Comparison of ENCODE assay signal across 15 cellular contexts in genomic region chr6:167742719-167743303, GRCh38.
DNase-seq lines count a peak whose midpoint lies in the region; ATAC-seq and TF ChIP-seq lines count a peak whose summit lies in the region.
"Had no signal": no experiment of that assay in that cellular context is flagged by ENCODE, and none has a peak within 500 bp of the region (broad histone marks: within the 10 kb centered on the region; RNA-seq: fewer than 3 reads in every experiment).

No MANE protein-coding gene starts in this region.

- peaks cover 42 to 77% (median 66%) of the 10 kb centered on the region in 10 experiments for H3K4me1 ChIP-seq in BLaER1 treated with 17β-estradiol and CSF1 and Interleukin-3, amounts not matched to agents 10 nM and 100 nM
- no peaks in the 10 kb centered on the region for H3K4me1 ChIP-seq in mesenchymal stem cell (ENCODE audit: control insufficient read depth, insufficient read depth, low read depth, low read length)

- H4K91ac ChIP-seq in mesenchymal stem cell (ENCODE audit: low read length): peak overlapping the region; percentile 79

- no peak overlapping the region for H3K23ac ChIP-seq in mesenchymal stem cell (ENCODE audit: low read length in 2 of 2)

- no peak overlapping the region for H3K4ac ChIP-seq in mesenchymal stem cell (ENCODE audit: low read depth in 1 of 2, low read length in 2 of 2)

- no peak overlapping the region for H3K14ac ChIP-seq in mesenchymal stem cell (ENCODE audit: low read length in 2 of 2)

- no peak overlapping the region; a peak in 1 of 20 replicates for H3K4me3 ChIP-seq in BLaER1 treated with 17β-estradiol and CSF1 and Interleukin-3, amounts not matched to agents 10 nM and 100 nM
- no peak overlapping the region for H3K4me3 ChIP-seq in brain microvascular endothelial cell (ENCODE audit: low read depth, low read length)
- H3K4me3 ChIP-seq in mesenchymal stem cell (ENCODE audit: insufficient read depth in 1 of 2, low read depth in 1 of 2, low read length in 2 of 2): no peak overlapping the region
- H3K4me3 ChIP-seq: esophagus muscularis mucosa, tibial nerve had no signal

- H2BK5ac ChIP-seq in mesenchymal stem cell (ENCODE audit: low read depth, low read length, poor library complexity, severe bottlenecking): no peak overlapping the region

- peaks cover 0 to 6% (median 0%) of the 10 kb centered on the region in 11 experiments; a peak in 2 of 22 replicates for H3K36me3 ChIP-seq in BLaER1 treated with 17β-estradiol and CSF1 and Interleukin-3, amounts not matched to agents 10 nM and 100 nM
- H3K36me3 ChIP-seq in brain microvascular endothelial cell (replicated peaks) (no peaks in the 10 kb centered on the region), mesenchymal stem cell (ENCODE audit: control insufficient read depth in 1 of 2, insufficient read depth in 2 of 2, low read depth in 1 of 2, low read length in 2 of 2) (no peaks in the 10 kb centered on the region)
- H3K36me3 ChIP-seq: esophagus muscularis mucosa, tibial nerve had no signal

- ATAC-seq in HG03378 (IDR thresholded peaks at IDR 0.05; ENCODE audit: unreplicated experiment): no peak

- H4K8ac ChIP-seq in mesenchymal stem cell (ENCODE audit: low read length): no peak overlapping the region

- H3K9me3 ChIP-seq in BLaER1 treated with 17β-estradiol and CSF1 and Interleukin-3, amounts not matched to agents 10 nM and 100 nM (replicated peaks in 1 of 11): peaks cover 8 to 26% (median 20%) of the 10 kb centered on the region in 11 experiments
- H3K9me3 ChIP-seq in mesenchymal stem cell (ENCODE audit: control insufficient read depth, low read length): peaks cover 3% of the 10 kb centered on the region

- no peaks in the 10 kb centered on the region for H4K20me1 ChIP-seq in BLaER1 treated with 17β-estradiol and CSF1 and Interleukin-3, amounts not matched to agents 10 nM and 100 nM

- no peak overlapping the region for H2BK15ac ChIP-seq in mesenchymal stem cell (ENCODE audit: low read depth, poor library complexity, severe bottlenecking)

- H3K27ac ChIP-seq in BLaER1 treated with 17β-estradiol and CSF1 and Interleukin-3, amounts not matched to agents 10 nM and 100 nM: peak overlapping the region in 8 of 11 experiments; percentile 0 to 76 (median 42); a peak in 9 of 22 replicates
- H3K27ac ChIP-seq in brain microvascular endothelial cell: no peak overlapping the region
- no peak overlapping the region for H3K27ac ChIP-seq in mesenchymal stem cell (ENCODE audit: low read length, poor library complexity, severe bottlenecking)
- H3K27ac ChIP-seq: esophagus muscularis mucosa, tibial nerve had no signal

- TF ChIP-seq CTCF in brain microvascular endothelial cell (IDR thresholded peaks at IDR 0.05; ENCODE audit: low read depth, low read length, missing control alignments): no peak

- peak overlapping the region in 1 of 2 experiments; percentile 75 for H2BK12ac ChIP-seq in mesenchymal stem cell (ENCODE audit: low read length in 2 of 2)

- peak overlapping the region in 5 of 11 experiments; percentile 8 to 43 (median 18); a peak in 8 of 22 replicates for H3K4me2 ChIP-seq in BLaER1 treated with 17β-estradiol and CSF1 and Interleukin-3, amounts not matched to agents 10 nM and 100 nM
- no peak overlapping the region for H3K4me2 ChIP-seq in mesenchymal stem cell (ENCODE audit: low read length, poor library complexity, severe bottlenecking)

- H2AK5ac ChIP-seq in mesenchymal stem cell (ENCODE audit: low read length, severe bottlenecking): no peak overlapping the region

- in situ Hi-C loops in brain microvascular endothelial cell (cut with HindIII; ENCODE audit: low pct_ligation_motif_present, low sequenced_read_pairs): no loop called here

- no peaks in the 10 kb centered on the region for H3K79me1 ChIP-seq in mesenchymal stem cell (replicated peaks; ENCODE audit: low read length, poor library complexity, severe bottlenecking)

- H3K18ac ChIP-seq in mesenchymal stem cell (ENCODE audit: low read depth in 1 of 2, low read length in 2 of 2): no peak overlapping the region

- DNase-seq in HuH-7 (ENCODE audit: low spot score) (peak; percentile 87), brain microvascular endothelial cell (peak; percentile 31), mesenchymal stem cell (peak; percentile 79), OCI-M2 (lab: John Stamatoyannopoulos, UW; ENCODE audit: unreplicated experiment) (no peak), UCSD-AML1 (lab: John Stamatoyannopoulos, UW; ENCODE audit: unreplicated experiment) (no peak), T-helper 1 cell (no peak)
- DNase-seq: activated naive CD4-positive, alpha-beta T cell treated with anti-CD3 and anti-CD28 coated beads, Interleukin-2, amount 10 ng/mL, durations not matched to agents 7 days and 5 days; hippocampal formation; NCI-H1417 treated with DMSO at 0.1 percent for 48 hours; NCI-H524; SHP77 had no signal

- H3K9ac ChIP-seq in BLaER1 treated with 17β-estradiol and CSF1 and Interleukin-3, amounts not matched to agents 10 nM and 100 nM: no peak overlapping the region
- no peak overlapping the region for H3K9ac ChIP-seq in mesenchymal stem cell (ENCODE audit: low read length)

- no peaks in the 10 kb centered on the region for H3K27me3 ChIP-seq in BLaER1 treated with 17β-estradiol and CSF1 and Interleukin-3, amounts not matched to agents 10 nM and 100 nM
- H3K27me3 ChIP-seq in brain microvascular endothelial cell (replicated peaks): no peaks in the 10 kb centered on the region
- H3K27me3 ChIP-seq in mesenchymal stem cell (ENCODE audit: control insufficient read depth in 1 of 2, insufficient read depth in 1 of 2, low read length in 2 of 2): peaks cover 0 to 40% of the 10 kb centered on the region in 2 experiments
- H3K27me3 ChIP-seq: esophagus muscularis mucosa, tibial nerve had no signal

- no peak overlapping the region for H2AFZ ChIP-seq in mesenchymal stem cell (ENCODE audit: low read depth, low read length)

- peak overlapping the region; percentile 71 for H2BK120ac ChIP-seq in mesenchymal stem cell (ENCODE audit: low read depth, low read length)

Comparison
In these comparisons a context has a peak if more than half of its experiments do, and no peak if none do; other contexts are left out.
1. H3K27ac ChIP-seq: peak in BLaER1 treated with 17β-estradiol and CSF1 and Interleukin-3, amounts not matched to agents 10 nM and 100 nM (8 of 11); none in brain microvascular endothelial cell (single experiment) and mesenchymal stem cell (single experiment).
2. DNase-seq: peak in HuH-7 (single experiment), brain microvascular endothelial cell (single experiment) and mesenchymal stem cell (single experiment); none in OCI-M2 (single experiment), UCSD-AML1 (single experiment) and T-helper 1 cell (0 of 5).